In the genomic region with DNA sequence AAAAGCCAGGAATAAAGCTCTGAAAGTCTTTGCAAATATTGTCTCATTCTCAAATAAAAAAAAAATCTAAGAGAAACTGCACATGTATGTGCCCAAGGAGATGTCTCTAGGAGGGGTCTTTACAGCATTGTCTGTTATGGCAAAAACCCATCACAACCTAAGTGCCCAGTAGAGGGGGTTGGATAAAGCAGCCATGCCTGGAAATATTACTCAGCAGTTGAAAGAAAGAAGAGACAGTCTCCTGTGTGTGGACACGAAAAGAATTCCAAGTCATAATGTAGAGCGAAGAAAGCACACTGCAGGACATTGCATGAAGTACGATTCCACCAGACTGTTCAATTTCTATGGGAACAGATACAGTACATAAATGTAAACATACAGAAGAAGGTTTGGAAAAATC, we compare ENCODE assay signal across 15 cellular contexts. TPM values are rescaled to one million over a fixed set of nuclear protein-coding genes. Genes with fewer than 3 reads are reported as not detected.
A peak's percentile ranks its signal among the peaks of the same experiment; 100 is the strongest.
DNase-seq lines count a peak whose midpoint lies in the region; ATAC-seq and TF ChIP-seq lines count a peak whose summit lies in the region.
"Had no signal": no experiment of that assay in that cellular context is flagged by ENCODE, and none has a peak within 500 bp of the region (broad histone marks: within the 10 kb centered on the region; RNA-seq: fewer than 3 reads in every experiment).

No MANE protein-coding gene starts in this region.

- intact Hi-C loops in OCI-LY7 (cut with micrococcal nuclease; ENCODE audit: unreplicated experiment), result no loop called here

- no peaks in the 10 kb centered on the region for H3K27me3 ChIP-seq in right atrium auricular region
- H3K27me3 ChIP-seq: suprapubic skin had no signal

- H3K4me1 Mint-ChIP-seq in nephron, result peaks cover 54% of the 10 kb centered on the region
- H3K4me1 Mint-ChIP-seq: central memory CD8-positive, alpha-beta T cell had no signal

- H3K79me2 ChIP-seq in OCI-LY7 (ENCODE audit: insufficient read depth, low read depth, low read length), result no peaks in the 10 kb centered on the region

- CTCF ChIA-PET in OCI-LY7 (lab: Charles Lee; ENCODE audit: unreplicated experiment), result no interaction called here

- no peaks in the 10 kb centered on the region for H4K20me1 ChIP-seq in OCI-LY7 (ENCODE audit: insufficient read depth, low read length)

- 0 out of 2 replicates have a peak, but pooled peaks have one; percentile 24 for TF ChIP-seq CTCF in OCI-LY7 (conservative IDR thresholded peaks at IDR 0.05; ENCODE audit: low read length)
- TF ChIP-seq CTCF in cardiac fibroblast (IDR thresholded peaks at IDR 0.05; ENCODE audit: low read depth, low read length), result peak; percentile 38
- peak; percentile 6 to 34 (median 26) for TF ChIP-seq CTCF in nephron (IDR thresholded peaks at IDR 0.05; ENCODE audit: unreplicated experiment in 3 of 3)
- TF ChIP-seq CTCF in right atrium auricular region (IDR thresholded peaks at IDR 0.05), result peak in 1 of 2 donors; percentile 35

- peaks cover 4% of the 10 kb centered on the region for H3K27me3 Mint-ChIP-seq in nephron (ENCODE audit: low read depth)

- POLR2A ChIA-PET in OCI-LY7 (lab: Charles Lee), result no interaction called here

- peak overlapping the region; percentile 13 to 80 (median 75) for H3K27ac Mint-ChIP-seq in nephron

- no peak for ATAC-seq in GM21390 (IDR thresholded peaks at IDR 0.05; ENCODE audit: unreplicated experiment)

- H3K4me1 ChIP-seq in OCI-LY7 (ENCODE audit: insufficient read depth, low read length, poor library complexity, severe bottlenecking) (no peaks in the 10 kb centered on the region), right atrium auricular region (peaks cover 0 to 55% of the 10 kb centered on the region in 2 donors)

- H3K4me3 ChIP-seq in OCI-LY7 (ENCODE audit: low read depth, low read length, poor library complexity, severe bottlenecking) (no peak overlapping the region), cardiac fibroblast (replicated peaks in 1 of 2; ENCODE audit: low read depth in 2 of 2, low read length in 2 of 2) (no peak overlapping the region), right atrium auricular region (no peak overlapping the region)
- H3K4me3 ChIP-seq: lung, suprapubic skin had no signal

- H3K4me3 Mint-ChIP-seq in nephron, result no peak overlapping the region
- H3K4me3 Mint-ChIP-seq: central memory CD8-positive, alpha-beta T cell had no signal

- no peaks in the 10 kb centered on the region for H3K9me3 Mint-ChIP-seq in nephron
- H3K9me3 Mint-ChIP-seq: central memory CD8-positive, alpha-beta T cell had no signal

- no TSS peak for BruUV-seq in OCI-LY7 (replicated peaks; lab: Mats Ljungman, UMichigan)

- no peaks in the 10 kb centered on the region for H3K9me2 ChIP-seq in OCI-LY7 (ENCODE audit: insufficient read depth, low read length)

- H2AFZ ChIP-seq in OCI-LY7 (ENCODE audit: low read length), result no peak overlapping the region

- no peaks in the 10 kb centered on the region for H3K36me3 Mint-ChIP-seq in nephron (ENCODE audit: low read depth)

- no peak overlapping the region for H3K27ac ChIP-seq in OCI-LY7 (ENCODE audit: low read depth, low read length, poor library complexity, severe bottlenecking)
- H3K27ac ChIP-seq in right atrium auricular region, result peak overlapping the region in 1 of 2 donors; percentile 68
- H3K27ac ChIP-seq: suprapubic skin had no signal

- H3K9me3 ChIP-seq in OCI-LY7 (ENCODE audit: low read length) (no peaks in the 10 kb centered on the region), right atrium auricular region (no peaks in the 10 kb centered on the region)
- H3K9me3 ChIP-seq: suprapubic skin had no signal

- peak; percentile 82 for DNase-seq in ELR (ENCODE audit: low read depth)
- DNase-seq in OCI-LY7 (ENCODE audit: low spot score), result no peak
- peak; percentile 45 to 52 for DNase-seq in cardiac fibroblast (ENCODE audit: low read depth in 2 of 2)
- no peak for DNase-seq in NCI-H2171 (lab: John Stamatoyannopoulos, UW)
- no peak for DNase-seq in activated naive CD4-positive, alpha-beta T cell treated with anti-CD3 and anti-CD28 coated beads, Interleukin-2, amount 50 U/mL, for 16 hours
- DNase-seq in right atrium auricular region (ENCODE audit: low spot score), result no peak
- DNase-seq: activated effector memory CD4-positive, alpha-beta T cell treated with anti-CD3 and anti-CD28 coated beads, Interleukin-2, amount 50 U/mL, for 16 hours; erythroblast; NCI-H1092 treated with DMSO at 0.1 percent for 48 hours; SHP77 treated with DMSO at 0.1 percent for 48 hours had no signal

- H3K36me3 ChIP-seq in OCI-LY7 (ENCODE audit: insufficient read depth, low read length), result no peaks in the 10 kb centered on the region
- H3K36me3 ChIP-seq in right atrium auricular region, result no peaks in the 10 kb centered on the region
- H3K36me3 ChIP-seq: suprapubic skin had no signal

- H3K4me2 ChIP-seq in OCI-LY7 (ENCODE audit: low read length), result no peak overlapping the region

RNA-seq across cellular contexts. Expression of gene TGM2, which starts 7.3 kb away (rescaled TPM):
- not detected in 2 replicates for total RNA-seq in OCI-LY7 (2014; rRNA removed; shearing (Covaris generic))
- total RNA-seq in OCI-LY7 (2022) (0.18 TPM in 1 of 2 replicates, not detected in the other), right atrium auricular region (1,000 to 10,000 TPM in 1 of 2 donors, 100 to 1,000 TPM in 1; 680 to 1,303 TPM)

Comparison
In these comparisons a context has a peak if more than half of its experiments do, and no peak if none do; other contexts are left out.
1. DNase-seq: peak in ELR (single experiment) and cardiac fibroblast (2 of 2); none in OCI-LY7 (single experiment), NCI-H2171 (single experiment), activated naive CD4-positive, alpha-beta T cell treated with anti-CD3 and anti-CD28 coated beads, Interleukin-2, amount 50 U/mL, for 16 hours (single experiment) and right atrium auricular region (single experiment).
2. RNA of gene TGM2, which starts 7.3 kb away (total RNA-seq): 680 to 1,303 TPM in right atrium auricular region; 0.18 TPM in OCI-LY7; every median in the first group is over 100 times any median in the second.